2 cellular contexts compared by ENCODE assay signal in the genomic region with DNA sequence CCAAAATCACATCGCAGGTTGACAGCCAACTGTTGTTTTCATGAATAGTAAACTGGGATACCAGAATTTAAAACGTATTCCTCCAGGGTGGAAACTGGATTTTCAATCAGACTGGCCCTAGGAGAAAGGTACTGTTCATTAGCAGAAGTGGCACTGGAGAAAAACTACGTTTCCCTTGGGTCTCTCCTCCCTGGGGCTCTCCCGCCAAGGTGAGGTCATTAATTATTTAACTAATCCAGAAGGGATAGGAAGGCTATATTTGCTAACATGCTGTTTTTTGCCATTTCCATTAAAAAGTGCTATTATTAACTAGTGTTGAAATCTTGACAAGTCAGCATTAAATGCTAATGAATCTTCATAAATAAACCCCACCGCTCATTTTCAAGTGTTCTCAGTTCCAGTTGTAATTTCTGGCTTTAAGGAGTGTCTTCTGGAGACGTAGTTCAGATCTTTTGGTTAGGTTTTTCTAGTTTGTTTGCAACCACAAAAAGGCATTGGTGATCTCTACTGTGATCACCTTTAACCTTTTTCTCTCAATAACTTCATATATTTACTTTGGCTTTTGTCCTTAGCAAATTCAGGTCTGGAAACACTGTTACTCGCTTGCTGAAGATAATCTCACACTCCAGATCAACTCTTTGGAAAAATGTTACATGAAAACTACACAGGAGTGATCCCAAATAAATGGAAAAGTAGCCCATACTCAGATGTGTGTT.
TF ChIP-seq lines count a peak whose summit lies in the region.

No MANE protein-coding gene starts in this region.

TF ChIP-seq in K562, 482 proteins besides CTCF, POLR2A, EP300 and RAD21 (continued from another document and continues in another):
- TF ChIP-seq, protein P1, sequence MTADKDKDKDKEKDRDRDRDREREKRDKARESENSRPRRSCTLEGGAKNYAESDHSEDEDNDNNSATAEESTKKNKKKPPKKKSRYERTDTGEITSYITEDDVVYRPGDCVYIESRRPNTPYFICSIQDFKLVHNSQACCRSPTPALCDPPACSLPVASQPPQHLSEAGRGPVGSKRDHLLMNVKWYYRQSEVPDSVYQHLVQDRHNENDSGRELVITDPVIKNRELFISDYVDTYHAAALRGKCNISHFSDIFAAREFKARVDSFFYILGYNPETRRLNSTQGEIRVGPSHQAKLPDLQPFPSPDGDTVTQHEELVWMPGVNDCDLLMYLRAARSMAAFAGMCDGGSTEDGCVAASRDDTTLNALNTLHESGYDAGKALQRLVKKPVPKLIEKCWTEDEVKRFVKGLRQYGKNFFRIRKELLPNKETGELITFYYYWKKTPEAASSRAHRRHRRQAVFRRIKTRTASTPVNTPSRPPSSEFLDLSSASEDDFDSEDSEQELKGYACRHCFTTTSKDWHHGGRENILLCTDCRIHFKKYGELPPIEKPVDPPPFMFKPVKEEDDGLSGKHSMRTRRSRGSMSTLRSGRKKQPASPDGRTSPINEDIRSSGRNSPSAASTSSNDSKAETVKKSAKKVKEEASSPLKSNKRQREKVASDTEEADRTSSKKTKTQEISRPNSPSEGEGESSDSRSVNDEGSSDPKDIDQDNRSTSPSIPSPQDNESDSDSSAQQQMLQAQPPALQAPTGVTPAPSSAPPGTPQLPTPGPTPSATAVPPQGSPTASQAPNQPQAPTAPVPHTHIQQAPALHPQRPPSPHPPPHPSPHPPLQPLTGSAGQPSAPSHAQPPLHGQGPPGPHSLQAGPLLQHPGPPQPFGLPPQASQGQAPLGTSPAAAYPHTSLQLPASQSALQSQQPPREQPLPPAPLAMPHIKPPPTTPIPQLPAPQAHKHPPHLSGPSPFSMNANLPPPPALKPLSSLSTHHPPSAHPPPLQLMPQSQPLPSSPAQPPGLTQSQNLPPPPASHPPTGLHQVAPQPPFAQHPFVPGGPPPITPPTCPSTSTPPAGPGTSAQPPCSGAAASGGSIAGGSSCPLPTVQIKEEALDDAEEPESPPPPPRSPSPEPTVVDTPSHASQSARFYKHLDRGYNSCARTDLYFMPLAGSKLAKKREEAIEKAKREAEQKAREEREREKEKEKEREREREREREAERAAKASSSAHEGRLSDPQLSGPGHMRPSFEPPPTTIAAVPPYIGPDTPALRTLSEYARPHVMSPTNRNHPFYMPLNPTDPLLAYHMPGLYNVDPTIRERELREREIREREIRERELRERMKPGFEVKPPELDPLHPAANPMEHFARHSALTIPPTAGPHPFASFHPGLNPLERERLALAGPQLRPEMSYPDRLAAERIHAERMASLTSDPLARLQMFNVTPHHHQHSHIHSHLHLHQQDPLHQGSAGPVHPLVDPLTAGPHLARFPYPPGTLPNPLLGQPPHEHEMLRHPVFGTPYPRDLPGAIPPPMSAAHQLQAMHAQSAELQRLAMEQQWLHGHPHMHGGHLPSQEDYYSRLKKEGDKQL (CRISPR knock-in tag; IDR thresholded peaks at IDR 0.05; ENCODE audit: borderline replicate concordance), result no peak
- TF ChIP-seq PHB (CRISPR knock-in tag; IDR thresholded peaks at IDR 0.05) (no peak), ZNF785 (CRISPR knock-in tag; IDR thresholded peaks at IDR 0.05) (no peak), PHF21A (IDR thresholded peaks at IDR 0.05; ENCODE audit: borderline replicate concordance, low read depth) (no peak), BCL6 (CRISPR knock-in tag; IDR thresholded peaks at IDR 0.05) (no peak), ETV6 (IDR thresholded peaks at IDR 0.05; ENCODE audit: borderline replicate concordance in 1 of 2, low read depth in 2 of 2, low read length in 1 of 2) (no peak), ETV6 (CRISPR knock-in tag; IDR thresholded peaks at IDR 0.05; ENCODE audit: borderline replicate concordance) (no peak), FOXM1 (IDR thresholded peaks at IDR 0.05; ENCODE audit: low read depth) (no peak), FOXM1 (CRISPR knock-in tag; IDR thresholded peaks at IDR 0.05; ENCODE audit: low read depth) (no peak), SIX5 (IDR thresholded peaks at IDR 0.05; ENCODE audit: borderline replicate concordance in 1 of 2, insufficient read depth in 1 of 2, low read depth in 1 of 2, low read length in 2 of 2) (no peak), MEF2D (tag; conservative IDR thresholded peaks at IDR 0.05; ENCODE audit: low read depth) (no peak), TEAD1 (CRISPR knock-in tag; IDR thresholded peaks at IDR 0.05) (no peak)
- TF ChIP-seq, protein P2, sequence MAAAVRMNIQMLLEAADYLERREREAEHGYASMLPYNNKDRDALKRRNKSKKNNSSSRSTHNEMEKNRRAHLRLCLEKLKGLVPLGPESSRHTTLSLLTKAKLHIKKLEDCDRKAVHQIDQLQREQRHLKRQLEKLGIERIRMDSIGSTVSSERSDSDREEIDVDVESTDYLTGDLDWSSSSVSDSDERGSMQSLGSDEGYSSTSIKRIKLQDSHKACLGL (CRISPR knock-in tag; IDR thresholded peaks at IDR 0.05; ENCODE audit: borderline replicate concordance, poor library complexity, severe bottlenecking), result no peak
- TF ChIP-seq, protein P3, sequence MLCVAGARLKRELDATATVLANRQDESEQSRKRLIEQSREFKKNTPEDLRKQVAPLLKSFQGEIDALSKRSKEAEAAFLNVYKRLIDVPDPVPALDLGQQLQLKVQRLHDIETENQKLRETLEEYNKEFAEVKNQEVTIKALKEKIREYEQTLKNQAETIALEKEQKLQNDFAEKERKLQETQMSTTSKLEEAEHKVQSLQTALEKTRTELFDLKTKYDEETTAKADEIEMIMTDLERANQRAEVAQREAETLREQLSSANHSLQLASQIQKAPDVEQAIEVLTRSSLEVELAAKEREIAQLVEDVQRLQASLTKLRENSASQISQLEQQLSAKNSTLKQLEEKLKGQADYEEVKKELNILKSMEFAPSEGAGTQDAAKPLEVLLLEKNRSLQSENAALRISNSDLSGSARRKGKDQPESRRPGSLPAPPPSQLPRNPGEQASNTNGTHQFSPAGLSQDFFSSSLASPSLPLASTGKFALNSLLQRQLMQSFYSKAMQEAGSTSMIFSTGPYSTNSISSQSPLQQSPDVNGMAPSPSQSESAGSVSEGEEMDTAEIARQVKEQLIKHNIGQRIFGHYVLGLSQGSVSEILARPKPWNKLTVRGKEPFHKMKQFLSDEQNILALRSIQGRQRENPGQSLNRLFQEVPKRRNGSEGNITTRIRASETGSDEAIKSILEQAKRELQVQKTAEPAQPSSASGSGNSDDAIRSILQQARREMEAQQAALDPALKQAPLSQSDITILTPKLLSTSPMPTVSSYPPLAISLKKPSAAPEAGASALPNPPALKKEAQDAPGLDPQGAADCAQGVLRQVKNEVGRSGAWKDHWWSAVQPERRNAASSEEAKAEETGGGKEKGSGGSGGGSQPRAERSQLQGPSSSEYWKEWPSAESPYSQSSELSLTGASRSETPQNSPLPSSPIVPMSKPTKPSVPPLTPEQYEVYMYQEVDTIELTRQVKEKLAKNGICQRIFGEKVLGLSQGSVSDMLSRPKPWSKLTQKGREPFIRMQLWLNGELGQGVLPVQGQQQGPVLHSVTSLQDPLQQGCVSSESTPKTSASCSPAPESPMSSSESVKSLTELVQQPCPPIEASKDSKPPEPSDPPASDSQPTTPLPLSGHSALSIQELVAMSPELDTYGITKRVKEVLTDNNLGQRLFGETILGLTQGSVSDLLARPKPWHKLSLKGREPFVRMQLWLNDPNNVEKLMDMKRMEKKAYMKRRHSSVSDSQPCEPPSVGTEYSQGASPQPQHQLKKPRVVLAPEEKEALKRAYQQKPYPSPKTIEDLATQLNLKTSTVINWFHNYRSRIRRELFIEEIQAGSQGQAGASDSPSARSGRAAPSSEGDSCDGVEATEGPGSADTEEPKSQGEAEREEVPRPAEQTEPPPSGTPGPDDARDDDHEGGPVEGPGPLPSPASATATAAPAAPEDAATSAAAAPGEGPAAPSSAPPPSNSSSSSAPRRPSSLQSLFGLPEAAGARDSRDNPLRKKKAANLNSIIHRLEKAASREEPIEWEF (CRISPR knock-in tag; IDR thresholded peaks at IDR 0.05), result no peak

TF ChIP-seq in HepG2, 621 proteins besides CTCF, POLR2A, EP300 and RAD21 (continued from another document and continues in another):
- TF ChIP-seq, protein P4, sequence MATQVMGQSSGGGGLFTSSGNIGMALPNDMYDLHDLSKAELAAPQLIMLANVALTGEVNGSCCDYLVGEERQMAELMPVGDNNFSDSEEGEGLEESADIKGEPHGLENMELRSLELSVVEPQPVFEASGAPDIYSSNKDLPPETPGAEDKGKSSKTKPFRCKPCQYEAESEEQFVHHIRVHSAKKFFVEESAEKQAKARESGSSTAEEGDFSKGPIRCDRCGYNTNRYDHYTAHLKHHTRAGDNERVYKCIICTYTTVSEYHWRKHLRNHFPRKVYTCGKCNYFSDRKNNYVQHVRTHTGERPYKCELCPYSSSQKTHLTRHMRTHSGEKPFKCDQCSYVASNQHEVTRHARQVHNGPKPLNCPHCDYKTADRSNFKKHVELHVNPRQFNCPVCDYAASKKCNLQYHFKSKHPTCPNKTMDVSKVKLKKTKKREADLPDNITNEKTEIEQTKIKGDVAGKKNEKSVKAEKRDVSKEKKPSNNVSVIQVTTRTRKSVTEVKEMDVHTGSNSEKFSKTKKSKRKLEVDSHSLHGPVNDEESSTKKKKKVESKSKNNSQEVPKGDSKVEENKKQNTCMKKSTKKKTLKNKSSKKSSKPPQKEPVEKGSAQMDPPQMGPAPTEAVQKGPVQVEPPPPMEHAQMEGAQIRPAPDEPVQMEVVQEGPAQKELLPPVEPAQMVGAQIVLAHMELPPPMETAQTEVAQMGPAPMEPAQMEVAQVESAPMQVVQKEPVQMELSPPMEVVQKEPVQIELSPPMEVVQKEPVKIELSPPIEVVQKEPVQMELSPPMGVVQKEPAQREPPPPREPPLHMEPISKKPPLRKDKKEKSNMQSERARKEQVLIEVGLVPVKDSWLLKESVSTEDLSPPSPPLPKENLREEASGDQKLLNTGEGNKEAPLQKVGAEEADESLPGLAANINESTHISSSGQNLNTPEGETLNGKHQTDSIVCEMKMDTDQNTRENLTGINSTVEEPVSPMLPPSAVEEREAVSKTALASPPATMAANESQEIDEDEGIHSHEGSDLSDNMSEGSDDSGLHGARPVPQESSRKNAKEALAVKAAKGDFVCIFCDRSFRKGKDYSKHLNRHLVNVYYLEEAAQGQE (IDR thresholded peaks at IDR 0.05; ENCODE audit: borderline replicate concordance in 1 of 2, low read depth in 1 of 2, low read length in 2 of 2), result no peak
- TF ChIP-seq, protein P5, sequence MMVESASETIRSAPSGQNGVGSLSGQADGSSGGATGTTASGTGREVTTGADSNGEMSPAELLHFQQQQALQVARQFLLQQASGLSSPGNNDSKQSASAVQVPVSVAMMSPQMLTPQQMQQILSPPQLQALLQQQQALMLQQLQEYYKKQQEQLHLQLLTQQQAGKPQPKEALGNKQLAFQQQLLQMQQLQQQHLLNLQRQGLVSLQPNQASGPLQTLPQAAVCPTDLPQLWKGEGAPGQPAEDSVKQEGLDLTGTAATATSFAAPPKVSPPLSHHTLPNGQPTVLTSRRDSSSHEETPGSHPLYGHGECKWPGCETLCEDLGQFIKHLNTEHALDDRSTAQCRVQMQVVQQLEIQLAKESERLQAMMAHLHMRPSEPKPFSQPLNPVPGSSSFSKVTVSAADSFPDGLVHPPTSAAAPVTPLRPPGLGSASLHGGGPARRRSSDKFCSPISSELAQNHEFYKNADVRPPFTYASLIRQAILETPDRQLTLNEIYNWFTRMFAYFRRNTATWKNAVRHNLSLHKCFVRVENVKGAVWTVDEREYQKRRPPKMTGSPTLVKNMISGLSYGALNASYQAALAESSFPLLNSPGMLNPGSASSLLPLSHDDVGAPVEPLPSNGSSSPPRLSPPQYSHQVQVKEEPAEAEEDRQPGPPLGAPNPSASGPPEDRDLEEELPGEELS (CRISPR knock-in tag; IDR thresholded peaks at IDR 0.05), result no peak
- no peak for TF ChIP-seq POLR2G (IDR thresholded peaks at IDR 0.05; ENCODE audit: low read depth, low read length)
- no peak for TF ChIP-seq SMAD3 (CRISPR knock-in tag; IDR thresholded peaks at IDR 0.05)
- no peak for TF ChIP-seq ZNF567 (CRISPR knock-in tag; IDR thresholded peaks at IDR 0.05; ENCODE audit: borderline replicate concordance)
- TF ChIP-seq, protein P6, sequence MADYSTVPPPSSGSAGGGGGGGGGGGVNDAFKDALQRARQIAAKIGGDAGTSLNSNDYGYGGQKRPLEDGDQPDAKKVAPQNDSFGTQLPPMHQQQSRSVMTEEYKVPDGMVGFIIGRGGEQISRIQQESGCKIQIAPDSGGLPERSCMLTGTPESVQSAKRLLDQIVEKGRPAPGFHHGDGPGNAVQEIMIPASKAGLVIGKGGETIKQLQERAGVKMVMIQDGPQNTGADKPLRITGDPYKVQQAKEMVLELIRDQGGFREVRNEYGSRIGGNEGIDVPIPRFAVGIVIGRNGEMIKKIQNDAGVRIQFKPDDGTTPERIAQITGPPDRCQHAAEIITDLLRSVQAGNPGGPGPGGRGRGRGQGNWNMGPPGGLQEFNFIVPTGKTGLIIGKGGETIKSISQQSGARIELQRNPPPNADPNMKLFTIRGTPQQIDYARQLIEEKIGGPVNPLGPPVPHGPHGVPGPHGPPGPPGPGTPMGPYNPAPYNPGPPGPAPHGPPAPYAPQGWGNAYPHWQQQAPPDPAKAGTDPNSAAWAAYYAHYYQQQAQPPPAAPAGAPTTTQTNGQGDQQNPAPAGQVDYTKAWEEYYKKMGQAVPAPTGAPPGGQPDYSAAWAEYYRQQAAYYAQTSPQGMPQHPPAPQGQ (CRISPR knock-in tag; IDR thresholded peaks at IDR 0.05; ENCODE audit: borderline replicate concordance), result no peak
- TF ChIP-seq ADNP (CRISPR knock-in tag; IDR thresholded peaks at IDR 0.05), result no peak
- TF ChIP-seq, protein P7, sequence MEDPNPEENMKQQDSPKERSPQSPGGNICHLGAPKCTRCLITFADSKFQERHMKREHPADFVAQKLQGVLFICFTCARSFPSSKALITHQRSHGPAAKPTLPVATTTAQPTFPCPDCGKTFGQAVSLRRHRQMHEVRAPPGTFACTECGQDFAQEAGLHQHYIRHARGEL (CRISPR knock-in tag; IDR thresholded peaks at IDR 0.05), result no peak
- TF ChIP-seq, protein P8, sequence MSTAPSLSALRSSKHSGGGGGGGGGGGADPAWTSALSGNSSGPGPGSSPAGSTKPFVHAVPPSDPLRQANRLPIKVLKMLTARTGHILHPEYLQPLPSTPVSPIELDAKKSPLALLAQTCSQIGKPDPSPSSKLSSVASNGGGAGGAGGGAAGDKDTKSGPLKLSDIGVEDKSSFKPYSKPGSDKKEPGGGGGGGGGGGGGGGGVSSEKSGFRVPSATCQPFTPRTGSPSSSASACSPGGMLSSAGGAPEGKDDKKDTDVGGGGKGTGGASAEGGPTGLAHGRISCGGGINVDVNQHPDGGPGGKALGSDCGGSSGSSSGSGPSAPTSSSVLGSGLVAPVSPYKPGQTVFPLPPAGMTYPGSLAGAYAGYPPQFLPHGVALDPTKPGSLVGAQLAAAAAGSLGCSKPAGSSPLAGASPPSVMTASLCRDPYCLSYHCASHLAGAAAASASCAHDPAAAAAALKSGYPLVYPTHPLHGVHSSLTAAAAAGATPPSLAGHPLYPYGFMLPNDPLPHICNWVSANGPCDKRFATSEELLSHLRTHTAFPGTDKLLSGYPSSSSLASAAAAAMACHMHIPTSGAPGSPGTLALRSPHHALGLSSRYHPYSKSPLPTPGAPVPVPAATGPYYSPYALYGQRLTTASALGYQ (CRISPR knock-in tag; IDR thresholded peaks at IDR 0.05), result no peak
- TF ChIP-seq MAF1 (CRISPR knock-in tag; IDR thresholded peaks at IDR 0.05; ENCODE audit: borderline replicate concordance), result no peak
- TF ChIP-seq NFYB (CRISPR knock-in tag; IDR thresholded peaks at IDR 0.05), result no peak
- TF ChIP-seq, protein P9, sequence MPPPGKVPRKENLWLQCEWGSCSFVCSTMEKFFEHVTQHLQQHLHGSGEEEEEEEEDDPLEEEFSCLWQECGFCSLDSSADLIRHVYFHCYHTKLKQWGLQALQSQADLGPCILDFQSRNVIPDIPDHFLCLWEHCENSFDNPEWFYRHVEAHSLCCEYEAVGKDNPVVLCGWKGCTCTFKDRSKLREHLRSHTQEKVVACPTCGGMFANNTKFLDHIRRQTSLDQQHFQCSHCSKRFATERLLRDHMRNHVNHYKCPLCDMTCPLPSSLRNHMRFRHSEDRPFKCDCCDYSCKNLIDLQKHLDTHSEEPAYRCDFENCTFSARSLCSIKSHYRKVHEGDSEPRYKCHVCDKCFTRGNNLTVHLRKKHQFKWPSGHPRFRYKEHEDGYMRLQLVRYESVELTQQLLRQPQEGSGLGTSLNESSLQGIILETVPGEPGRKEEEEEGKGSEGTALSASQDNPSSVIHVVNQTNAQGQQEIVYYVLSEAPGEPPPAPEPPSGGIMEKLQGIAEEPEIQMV (CRISPR knock-in tag; IDR thresholded peaks at IDR 0.05; ENCODE audit: low read depth), result no peak
- TF ChIP-seq SIX4 (CRISPR knock-in tag; IDR thresholded peaks at IDR 0.05), result no peak
- no peak for TF ChIP-seq ELF4 (CRISPR knock-in tag; IDR thresholded peaks at IDR 0.05; ENCODE audit: borderline replicate concordance)
- no peak for TF ChIP-seq ZNF30 (CRISPR knock-in tag; IDR thresholded peaks at IDR 0.05)
